In genomic region chr6:28124971-28125353, GRCh38 we compare ENCODE assay signal across 8 cellular contexts. TPM values are rescaled to one million over a fixed set of nuclear protein-coding genes. Genes with fewer than 3 reads are reported as not detected.
A peak's percentile ranks its signal among the peaks of the same experiment; 100 is the strongest.
DNase-seq lines count a peak whose midpoint lies in the region; ATAC-seq and TF ChIP-seq lines count a peak whose summit lies in the region.

No MANE protein-coding gene starts in this region.

- H3K27me3 ChIP-seq in cardiac muscle cell (no peaks in the 10 kb centered on the region), iPS DF 6.9 (ENCODE audit: control insufficient read depth, insufficient read depth, low read length) (no peaks in the 10 kb centered on the region), subcutaneous abdominal adipose tissue (ENCODE audit: control insufficient read depth in 5 of 5, insufficient read depth in 4 of 5, low read length in 5 of 5) (no peaks in the 10 kb centered on the region)

- ATAC-seq in Right ventricle myocardium inferior (no peak), GM21360 (IDR thresholded peaks at IDR 0.05; ENCODE audit: unreplicated experiment) (no peak), HG03025 (IDR thresholded peaks at IDR 0.05; ENCODE audit: low FRiP score, unreplicated experiment) (no peak)

- no peak for TF ChIP-seq CTCF in cardiac muscle cell (IDR thresholded peaks at IDR 0.05; ENCODE audit: low read depth, low read length)
- no peak for TF ChIP-seq CTCF in WI38 (IDR thresholded peaks at IDR 0.05; ENCODE audit: low read depth, low read length)

- intact Hi-C loops in Right ventricle myocardium inferior (cut with DNase I) = no loop called here

- H3K9ac ChIP-seq in subcutaneous abdominal adipose tissue (ENCODE audit: low read length in 5 of 5) = peak overlapping the region; percentile 75 to 87 (median 86)

- H3K4me3 ChIP-seq in cardiac muscle cell (peak overlapping the region; percentile 58), WI38 (ENCODE audit: low read depth, low read length) (peak overlapping the region; percentile 75), iPS DF 6.9 (ENCODE audit: low read length) (peak overlapping the region; percentile 72), subcutaneous abdominal adipose tissue (ENCODE audit: low read depth in 1 of 5, low read length in 5 of 5) (peak overlapping the region; percentile 80 to 99 (median 92))

- no CpG with 5 or more reads among the region's 6 CpGs for WGBS in iPS DF 6.9 (ENCODE audit: insufficient coverage, insufficient read length)

- no peaks in the 10 kb centered on the region for H3K4me1 ChIP-seq in cardiac muscle cell (ENCODE audit: low read depth)
- H3K4me1 ChIP-seq in iPS DF 6.9 (ENCODE audit: control insufficient read depth, insufficient read depth, low read length) = no peaks in the 10 kb centered on the region
- H3K4me1 ChIP-seq in subcutaneous abdominal adipose tissue (ENCODE audit: control insufficient read depth in 5 of 5, insufficient read depth in 5 of 5, low read length in 5 of 5) = peaks cover 3 to 17% (median 12%) of the 10 kb centered on the region in 5 donors

- H3K27ac ChIP-seq in cardiac muscle cell = no peak overlapping the region
- H3K27ac ChIP-seq in iPS DF 6.9 (ENCODE audit: low read length) = no peak overlapping the region
- H3K27ac ChIP-seq in subcutaneous abdominal adipose tissue (ENCODE audit: low read depth, low read length) = no peak overlapping the region

- H3K36me3 ChIP-seq in cardiac muscle cell (peaks cover 37% of the 10 kb centered on the region), iPS DF 6.9 (ENCODE audit: control insufficient read depth, insufficient read depth, low read length) (no peaks in the 10 kb centered on the region; the same call in 1 of the 2 replicates), subcutaneous abdominal adipose tissue (ENCODE audit: control insufficient read depth in 5 of 5, insufficient read depth in 5 of 5, low read length in 5 of 5) (peaks cover 13 to 37% (median 27%) of the 10 kb centered on the region in 5 donors)

- H3K9me3 ChIP-seq in cardiac muscle cell (ENCODE audit: low read depth) = no peaks in the 10 kb centered on the region
- H3K9me3 ChIP-seq in iPS DF 6.9 (ENCODE audit: control insufficient read depth, insufficient read depth, low read length) = no peaks in the 10 kb centered on the region
- no peaks in the 10 kb centered on the region for H3K9me3 ChIP-seq in subcutaneous abdominal adipose tissue (ENCODE audit: control insufficient read depth in 5 of 5, low read length in 5 of 5)

- no peak for DNase-seq in cardiac muscle cell (ENCODE audit: low read depth in 1 of 2, low spot score in 1 of 2)
- no peak for DNase-seq in Right ventricle myocardium inferior (ENCODE audit: missing footprints)
- DNase-seq in iPS DF 6.9 (ENCODE audit: low read depth, low spot score) = no peak
- no peak for DNase-seq in H4 (ENCODE audit: low spot score)

RNA-seq across cellular contexts. Expression of gene ZSCAN16, which starts 0.6 kb away (rescaled TPM):
- total RNA-seq in cardiac muscle cell = 7.4 and 10.3 TPM in 2 replicates
- 7.4 and 9.3 TPM in 2 replicates for polyA plus RNA-seq in cardiac muscle cell
- 2.2 TPM for total RNA-seq in Right ventricle myocardium inferior
- 3.5 and 9.9 TPM in 2 replicates for total RNA-seq in H4 (2014; rRNA removed; shearing (Covaris generic))

RNA-seq across cellular contexts. Expression of gene ZKSCAN8, which starts 16.7 kb away (rescaled TPM):
- total RNA-seq in cardiac muscle cell (24.8 and 58.3 TPM in 2 replicates), Right ventricle myocardium inferior (12.7 TPM)
- polyA plus RNA-seq in cardiac muscle cell = 11.0 and 16.2 TPM in 2 replicates
- total RNA-seq in H4 (2014; rRNA removed; shearing (Covaris generic)) = 7.4 and 10.1 TPM in 2 replicates

RNA-seq across cellular contexts. Expression of gene ZNF165, which starts 44.6 kb away (rescaled TPM):
- total RNA-seq in cardiac muscle cell (0.95 and 1.6 TPM in 2 replicates), Right ventricle myocardium inferior (0.35 TPM)
- 1.8 and 1.9 TPM in 2 replicates for polyA plus RNA-seq in cardiac muscle cell
- 0.16 and 1.2 TPM in 2 replicates for total RNA-seq in H4 (2014; rRNA removed; shearing (Covaris generic))
